Comparison of ENCODE assay signal across 30 cellular contexts in the genomic region with DNA sequence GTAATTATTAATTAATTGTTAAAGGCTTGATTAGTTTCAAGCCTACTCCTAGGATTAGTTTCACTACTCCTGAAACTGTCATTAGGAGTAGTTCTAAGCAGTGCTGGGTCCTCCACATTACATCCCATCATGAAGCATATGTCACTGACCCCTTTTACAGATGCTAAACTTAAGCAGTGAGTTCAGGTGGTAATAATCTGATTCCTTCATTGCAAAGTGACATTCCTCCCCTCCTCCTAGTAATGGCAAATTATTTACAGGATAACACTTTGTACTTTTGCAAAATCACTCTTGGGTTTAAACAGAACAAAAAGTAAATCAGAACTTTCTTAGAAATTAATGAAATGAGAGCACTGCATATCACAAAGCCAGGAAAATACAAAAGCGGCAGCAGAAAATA. TPM values are rescaled to one million over a fixed set of nuclear protein-coding genes. Genes with fewer than 3 reads are reported as not detected.
"Had no signal": no experiment of that assay in that cellular context is flagged by ENCODE, and none has a peak within 500 bp of the region (broad histone marks: within the 10 kb centered on the region; RNA-seq: fewer than 3 reads in every experiment).

No MANE protein-coding gene starts in this region.

- H3K4me3 ChIP-seq: neural progenitor cell, ovary, psoas muscle, skin epidermis, smooth muscle cell, spleen, suprapubic skin, testis, tibial artery, transverse colon, upper lobe of right lung, uterus had no signal

- H3K4me2 ChIP-seq: neural progenitor cell, smooth muscle cell had no signal

- H3K36me3 ChIP-seq: neural progenitor cell, ovary, spleen, suprapubic skin, tibial artery, transverse colon, upper lobe of right lung, uterus had no signal

- H2AFZ ChIP-seq: neural progenitor cell, parathyroid adenoma had no signal

- H3K27ac ChIP-seq: neural progenitor cell, ovary, parathyroid adenoma, psoas muscle, skin epidermis, spleen, suprapubic skin, testis, tibial artery, transverse colon, upper lobe of right lung, uterus had no signal

- H3K4me1 ChIP-seq: neural progenitor cell, parathyroid adenoma, psoas muscle, spleen, suprapubic skin, testis, tibial artery, transverse colon, upper lobe of right lung, uterus had no signal

- H3K9ac ChIP-seq: neural progenitor cell, parathyroid adenoma had no signal

- H3K79me2 ChIP-seq: parathyroid adenoma had no signal

- DNase-seq: natural killer cell; occipital lobe; ovary; posterior cingulate gyrus; psoas muscle; right cardiac atrium; spleen; stimulated activated CD4-positive, alpha-beta T cell treated with anti-CD3 and anti-CD28 coated beads, Interleukin-12 subunit alpha, Interleukin-12 subunit beta, amount 100 ng/mL, for 4 hours; stimulated activated CD4-positive, alpha-beta T cell treated with anti-CD3 and anti-CD28 coated beads, Interleukin-1b, Interleukin-23, amount 100 ng/mL, for 48 hours; stimulated activated CD4-positive, alpha-beta T cell treated with anti-CD3 and anti-CD28 coated beads, Interleukin-4, amount 100 ng/mL, for 1 hour; stimulated activated CD4-positive, alpha-beta T cell treated with anti-CD3 and anti-CD28 coated beads, Interleukin-4, amount 100 ng/mL, for 4 hours; stimulated activated CD8-positive, alpha-beta memory T cell treated with anti-CD3 and anti-CD28 coated beads, Interleukin-4, amount 100 ng/mL, for 48 hours; stimulated activated naive CD4-positive, alpha-beta T cell; stimulated activated naive CD8-positive, alpha-beta T cell treated with anti-CD3 and anti-CD28 coated beads, Interleukin-15, amount 100 ng/mL, for 72 hours; stimulated activated naive CD8-positive, alpha-beta T cell treated with anti-CD3 and anti-CD28 coated beads, Interleukin-15, Interleukin-2, amounts not matched to agents 100 U/mL and 50 U/mL, for 24 hours; substantia nigra; testis; tibial artery; transverse colon; upper lobe of right lung; uterus had no signal

- ATAC-seq: natural killer cell; psoas muscle; right cardiac atrium; sciatic nerve; stimulated activated memory B cell treated with anti-CD40 and anti-IgM and Interleukin-4, amounts not matched to agents 10 μg/mL and 1 μg/mL and 100 μg/mL, for 72 hours; stimulated activated naive CD8-positive, alpha-beta T cell treated with anti-CD3 and anti-CD28 coated beads, Interleukin-15, amount 100 ng/mL, for 72 hours; stimulated activated naive CD8-positive, alpha-beta T cell treated with anti-CD3 and anti-CD28 coated beads, Interleukin-15, Interleukin-2, amounts not matched to agents 100 U/mL and 50 U/mL, for 24 hours; upper lobe of right lung had no signal

- H3K27me3 ChIP-seq: neural progenitor cell, ovary, spleen, testis, tibial artery, transverse colon, upper lobe of right lung, uterus had no signal

- H3K9me3 ChIP-seq: ovary, psoas muscle, testis, tibial artery, transverse colon, upper lobe of right lung, uterus had no signal

RNA-seq across cellular contexts. Expression of a gene that starts 52.4 kb away (rescaled TPM):
- total RNA-seq: natural killer cell, progenitor cell of endocrine pancreas, sciatic nerve, smooth muscle cell, urinary bladder, uterus had no signal
- polyA plus RNA-seq: ovary, smooth muscle cell had no signal
